ENCODE assay signal across 20 cellular contexts in the genomic region with DNA sequence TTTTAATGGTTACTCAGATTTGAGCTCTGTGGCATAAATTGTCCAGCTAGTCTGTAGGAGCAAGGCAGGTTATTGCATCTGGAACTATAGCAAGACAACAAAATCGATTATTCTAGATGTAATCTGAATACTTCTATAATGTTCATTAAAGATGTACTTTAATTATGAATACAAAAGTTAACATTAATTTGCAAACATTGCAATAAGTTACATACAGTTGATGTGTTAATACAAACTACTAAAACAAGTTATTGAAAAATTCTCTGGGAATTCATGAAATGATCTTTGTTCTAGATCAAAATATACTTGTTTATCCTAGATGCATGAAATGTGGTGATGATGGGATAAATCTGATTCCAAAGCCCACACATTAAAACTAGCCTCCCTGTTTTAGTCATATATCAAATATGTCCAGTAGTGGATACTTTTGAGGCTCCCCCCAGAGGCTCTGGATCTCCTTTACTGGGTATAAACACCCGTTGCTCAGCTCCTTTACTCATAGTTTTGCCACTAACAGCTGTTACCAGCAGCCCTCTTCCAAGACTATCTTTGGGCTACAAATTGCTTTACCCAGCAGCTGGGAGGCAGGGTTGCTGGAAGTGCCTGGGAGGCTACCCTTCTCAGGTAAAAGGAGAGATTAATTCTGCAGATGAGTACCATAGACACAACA.
"Had no signal": no experiment of that assay in that cellular context is flagged by ENCODE, and none has a peak within 500 bp of the region (broad histone marks: within the 10 kb centered on the region; RNA-seq: fewer than 3 reads in every experiment).

No MANE protein-coding gene starts in this region.

- H3K36me3 ChIP-seq: upper lobe of left lung had no signal

- H3K9me3 ChIP-seq: psoas muscle, upper lobe of left lung had no signal

- H3K4me1 Mint-ChIP-seq: activated CD8-positive, alpha-beta memory T cell treated with anti-CD3 and anti-CD28 coated beads, Interleukin-2, amount 10 ng/mL, durations not matched to agents 7 days and 5 days; naive thymus-derived CD8-positive, alpha-beta T cell had no signal

- H3K27me3 ChIP-seq: foreskin keratinocyte, upper lobe of left lung had no signal

- H3K4me3 Mint-ChIP-seq: activated CD8-positive, alpha-beta memory T cell treated with anti-CD3 and anti-CD28 coated beads, Interleukin-2, amount 10 ng/mL, durations not matched to agents 7 days and 5 days; activated naive CD8-positive, alpha-beta T cell; activated T-cell treated with anti-CD3 and anti-CD28 coated beads, Interleukin-2, amount 50 U/mL, for 24 hours; endodermal cell; naive thymus-derived CD8-positive, alpha-beta T cell; T-helper 17 cell had no signal

- FAIRE-seq: bronchial epithelial cell had no signal

- H3K27ac ChIP-seq: foreskin keratinocyte, psoas muscle, upper lobe of left lung had no signal

- H3K4me1 ChIP-seq: foreskin keratinocyte, psoas muscle had no signal

- H3K4me3 ChIP-seq: lung, psoas muscle, upper lobe of left lung had no signal

- ATAC-seq: activated CD8-positive, alpha-beta memory T cell treated with anti-CD3 and anti-CD28 coated beads, Interleukin-2, amount 10 ng/mL, durations not matched to agents 7 days and 5 days; foreskin keratinocyte; left cardiac atrium; naive thymus-derived CD8-positive, alpha-beta T cell; psoas muscle; sciatic nerve; stimulated activated naive CD8-positive, alpha-beta T cell treated with anti-CD3 and anti-CD28 coated beads, Interleukin-15, Interleukin-2, amounts not matched to agents 100 U/mL and 50 U/mL, for 24 hours; T-helper 17 cell had no signal

- H3K27ac Mint-ChIP-seq: activated CD8-positive, alpha-beta memory T cell treated with anti-CD3 and anti-CD28 coated beads, Interleukin-2, amount 10 ng/mL, durations not matched to agents 7 days and 5 days; activated naive CD8-positive, alpha-beta T cell; activated T-cell treated with anti-CD3 and anti-CD28 coated beads, Interleukin-2, amount 50 U/mL, for 24 hours; endodermal cell; naive thymus-derived CD8-positive, alpha-beta T cell; T-helper 17 cell had no signal

- DNase-seq: activated CD4-positive, alpha-beta T cell treated with anti-CD3 and anti-CD28 coated beads, Interleukin-2, amount 50 U/mL, for 1 hour; activated CD4-positive, CD25-positive, alpha-beta regulatory T cell; activated CD8-positive, alpha-beta memory T cell treated with anti-CD3 and anti-CD28 coated beads, Interleukin-2, amount 10 ng/mL, durations not matched to agents 7 days and 5 days; activated gamma-delta T cell; activated T-cell treated with anti-CD3 and anti-CD28 coated beads, Interleukin-2, amount 50 U/mL, for 24 hours; endodermal cell; erythroblast; foreskin keratinocyte; left cardiac atrium; naive thymus-derived CD8-positive, alpha-beta T cell; psoas muscle; stimulated activated CD4-positive, alpha-beta T cell treated with anti-CD3 and anti-CD28 coated beads, Interleukin-12 subunit alpha, Interleukin-12 subunit beta, amount 100 ng/mL, for 4 hours; stimulated activated CD8-positive, alpha-beta memory T cell treated with anti-CD3 and anti-CD28 coated beads, Interleukin-4, amount 100 ng/mL, for 48 hours; stimulated activated naive CD8-positive, alpha-beta T cell treated with anti-CD3 and anti-CD28 coated beads, Interleukin-15, Interleukin-2, amounts not matched to agents 100 U/mL and 50 U/mL, for 24 hours; T-helper 17 cell; upper lobe of left lung had no signal

- H3K27me3 Mint-ChIP-seq: activated CD8-positive, alpha-beta memory T cell treated with anti-CD3 and anti-CD28 coated beads, Interleukin-2, amount 10 ng/mL, durations not matched to agents 7 days and 5 days; T-helper 17 cell had no signal

- H3K36me3 Mint-ChIP-seq: activated CD8-positive, alpha-beta memory T cell treated with anti-CD3 and anti-CD28 coated beads, Interleukin-2, amount 10 ng/mL, durations not matched to agents 7 days and 5 days had no signal
